9 cellular contexts compared by ENCODE assay signal in the genomic region with DNA sequence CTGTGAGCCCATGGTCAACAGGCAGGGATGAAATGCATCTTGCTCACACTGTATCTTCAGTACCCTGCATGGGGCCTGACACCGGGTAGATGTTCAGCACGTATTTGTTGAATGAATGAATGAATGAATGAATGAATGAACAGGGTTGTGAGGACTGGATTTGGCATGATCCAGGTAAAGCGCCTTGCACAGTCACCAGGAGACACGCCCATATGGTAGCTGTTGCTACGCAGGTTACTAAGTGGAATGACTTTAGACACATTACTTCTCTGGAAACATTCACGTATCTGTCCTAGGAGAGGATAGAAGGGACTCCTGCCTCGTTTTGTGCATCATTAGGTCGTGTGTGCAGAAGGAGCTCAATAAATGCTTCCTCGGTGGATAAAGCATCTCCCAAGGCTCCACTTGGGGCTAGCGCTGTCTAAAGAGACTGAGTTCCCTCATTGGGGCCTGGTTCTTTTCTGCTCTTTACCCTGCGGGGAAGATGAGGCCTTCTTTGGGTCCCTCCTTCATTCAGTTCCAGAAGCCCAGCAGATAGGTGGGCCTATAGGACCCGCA. TPM values are rescaled to one million over a fixed set of nuclear protein-coding genes. Genes with fewer than 3 reads are reported as not detected.
DNase-seq lines count a peak whose midpoint lies in the region; ATAC-seq and TF ChIP-seq lines count a peak whose summit lies in the region.
"Had no signal": no experiment of that assay in that cellular context is flagged by ENCODE, and none has a peak within 500 bp of the region (broad histone marks: within the 10 kb centered on the region; RNA-seq: fewer than 3 reads in every experiment).

No MANE protein-coding gene starts in this region.

- no peaks in the 10 kb centered on the region for H3K4me1 ChIP-seq in CD4-positive, alpha-beta memory T cell (ENCODE audit: insufficient read depth, low read length)
- H3K4me1 ChIP-seq in endodermal cell (ENCODE audit: control insufficient read depth, insufficient read depth, low read length) (no peaks in the 10 kb centered on the region), parathyroid adenoma (no peaks in the 10 kb centered on the region)

- ATAC-seq in activated CD8-positive, alpha-beta memory T cell treated with anti-CD3 and anti-CD28 coated beads, Interleukin-2, amount 10 ng/mL, durations not matched to agents 7 days and 5 days = no peak
- no peak for ATAC-seq in HG03378 (IDR thresholded peaks at IDR 0.05; ENCODE audit: unreplicated experiment)
- no peak for ATAC-seq in GM21576 (IDR thresholded peaks at IDR 0.05; ENCODE audit: unreplicated experiment)

- POLR2A ChIA-PET in CD4-positive, alpha-beta memory T cell (lab: Charles Lee; ENCODE audit: partially characterized antibody) = interaction anchor here (1.0 kb wide), 1 partner anchor 54 kb away, joined by 3 read pairs; the partner anchor contains the start of gene NDUFS5

- no peak overlapping the region for H3K4me3 ChIP-seq in CD4-positive, alpha-beta memory T cell (ENCODE audit: low read length in 2 of 2)
- H3K4me3 ChIP-seq in endodermal cell (ENCODE audit: low read length) (no peak overlapping the region), parathyroid adenoma (ENCODE audit: low read depth, low read length) (no peak overlapping the region)

- no peaks in the 10 kb centered on the region for H3K36me3 Mint-ChIP-seq in CD4-positive, alpha-beta memory T cell
- H3K36me3 Mint-ChIP-seq in IgD-negative memory B cell = peaks cover 2% of the 10 kb centered on the region
- H3K36me3 Mint-ChIP-seq in endodermal cell (ENCODE audit: low read depth) = no peaks in the 10 kb centered on the region
- no peaks in the 10 kb centered on the region for H3K36me3 Mint-ChIP-seq in activated CD8-positive, alpha-beta memory T cell treated with anti-CD3 and anti-CD28 coated beads, Interleukin-2, amount 10 ng/mL, durations not matched to agents 7 days and 5 days

- H3K36me3 ChIP-seq in CD4-positive, alpha-beta memory T cell (ENCODE audit: insufficient read depth, low read length) = no peaks in the 10 kb centered on the region
- no peaks in the 10 kb centered on the region for H3K36me3 ChIP-seq in endodermal cell (ENCODE audit: control insufficient read depth, insufficient read depth, low read length)
- no peaks in the 10 kb centered on the region for H3K36me3 ChIP-seq in parathyroid adenoma (ENCODE audit: control insufficient read depth, insufficient read depth, low read length)

- peaks cover 11% of the 10 kb centered on the region for H3K27me3 ChIP-seq in CD4-positive, alpha-beta memory T cell (ENCODE audit: insufficient read depth, low read length)
- H3K27me3 ChIP-seq in endodermal cell (ENCODE audit: control insufficient read depth, insufficient read depth, low read length, poor library complexity, severe bottlenecking) = peaks cover 62% of the 10 kb centered on the region
- H3K27me3 ChIP-seq in parathyroid adenoma (ENCODE audit: control insufficient read depth, insufficient read depth, low read length) = no peaks in the 10 kb centered on the region

- H2AFZ ChIP-seq in parathyroid adenoma = peak overlapping the region; percentile 53

- H3K9me3 Mint-ChIP-seq in CD4-positive, alpha-beta memory T cell = peaks cover 0 to 2% (median 0%) of the 10 kb centered on the region in 8 donors
- no peaks in the 10 kb centered on the region for H3K9me3 Mint-ChIP-seq in IgD-negative memory B cell
- H3K9me3 Mint-ChIP-seq in endodermal cell = no peaks in the 10 kb centered on the region
- H3K9me3 Mint-ChIP-seq in activated CD8-positive, alpha-beta memory T cell treated with anti-CD3 and anti-CD28 coated beads, Interleukin-2, amount 10 ng/mL, durations not matched to agents 7 days and 5 days (ENCODE audit: low read depth) = no peaks in the 10 kb centered on the region

- no peak for DNase-seq in CD4-positive, alpha-beta memory T cell
- no peak for DNase-seq in endodermal cell
- DNase-seq in activated CD8-positive, alpha-beta memory T cell treated with anti-CD3 and anti-CD28 coated beads, Interleukin-2, amount 10 ng/mL, durations not matched to agents 7 days and 5 days = no peak
- no peak for DNase-seq in DMS79 treated with DMSO at 0.1 percent for 48 hours (lab: John Stamatoyannopoulos, UW)
- DNase-seq: NCI-H1417 treated with DMSO at 0.1 percent for 48 hours had no signal

- intact Hi-C loops in CD4-positive, alpha-beta memory T cell (cut with micrococcal nuclease) = no loop called here

- no peaks in the 10 kb centered on the region for H3K9me3 ChIP-seq in CD4-positive, alpha-beta memory T cell (ENCODE audit: control insufficient read depth in 1 of 2, low read length in 2 of 2)
- H3K9me3 ChIP-seq in endodermal cell (ENCODE audit: control insufficient read depth, low read length) = no peaks in the 10 kb centered on the region
- H3K9me3 ChIP-seq in parathyroid adenoma (ENCODE audit: control insufficient read depth, low read length) = no peaks in the 10 kb centered on the region

- H3K27ac ChIP-seq in CD4-positive, alpha-beta memory T cell (ENCODE audit: low read depth, low read length) = no peak overlapping the region
- H3K27ac ChIP-seq in endodermal cell (ENCODE audit: low read depth, low read length) (no peak overlapping the region), parathyroid adenoma (no peak overlapping the region)

- H3K27me3 Mint-ChIP-seq in CD4-positive, alpha-beta memory T cell = peaks cover 27 to 29% of the 10 kb centered on the region in 2 donors
- H3K27me3 Mint-ChIP-seq in IgD-negative memory B cell (peaks cover 23% of the 10 kb centered on the region), endodermal cell (ENCODE audit: insufficient read depth) (peaks cover 65% of the 10 kb centered on the region)
- peaks cover 47% of the 10 kb centered on the region for H3K27me3 Mint-ChIP-seq in activated CD8-positive, alpha-beta memory T cell treated with anti-CD3 and anti-CD28 coated beads, Interleukin-2, amount 10 ng/mL, durations not matched to agents 7 days and 5 days

- H3K9ac ChIP-seq in endodermal cell (ENCODE audit: extremely low read depth, low read length, poor library complexity, severe bottlenecking) = no peak overlapping the region
- H3K9ac ChIP-seq in parathyroid adenoma = no peak overlapping the region

- 76 to 93% methylated on average over 9 to 12 of the region's 12 CpGs for WGBS in endodermal cell (ENCODE audit: insufficient coverage in 1 of 2, insufficient read length in 1 of 2), 2 experiments

- no peaks in the 10 kb centered on the region for H3K79me2 ChIP-seq in parathyroid adenoma

- peaks cover 2 to 17% (median 10%) of the 10 kb centered on the region in 4 donors for H3K4me1 Mint-ChIP-seq in CD4-positive, alpha-beta memory T cell
- peaks cover 0 to 5% (median 0%) of the 10 kb centered on the region in 3 donors for H3K4me1 Mint-ChIP-seq in IgD-negative memory B cell
- peaks cover 5% of the 10 kb centered on the region for H3K4me1 Mint-ChIP-seq in endodermal cell
- H3K4me1 Mint-ChIP-seq in activated CD8-positive, alpha-beta memory T cell treated with anti-CD3 and anti-CD28 coated beads, Interleukin-2, amount 10 ng/mL, durations not matched to agents 7 days and 5 days = no peaks in the 10 kb centered on the region

- no peak overlapping the region for H3K4me2 ChIP-seq in parathyroid adenoma (ENCODE audit: low read length)

- H3K27ac Mint-ChIP-seq in CD4-positive, alpha-beta memory T cell = no peak overlapping the region
- H3K27ac Mint-ChIP-seq in IgD-negative memory B cell = peak overlapping the region in 1 of 3 donors; percentile 47
- H3K27ac Mint-ChIP-seq in endodermal cell = no peak overlapping the region
- H3K27ac Mint-ChIP-seq in activated CD8-positive, alpha-beta memory T cell treated with anti-CD3 and anti-CD28 coated beads, Interleukin-2, amount 10 ng/mL, durations not matched to agents 7 days and 5 days = no peak overlapping the region

- H3K4me3 Mint-ChIP-seq in CD4-positive, alpha-beta memory T cell = peak overlapping the region; percentile 48 to 79 (median 64)
- H3K4me3 Mint-ChIP-seq in IgD-negative memory B cell (peak overlapping the region; percentile 2 to 84 (median 62)), endodermal cell (peak overlapping the region; percentile 67)
- H3K4me3 Mint-ChIP-seq in activated CD8-positive, alpha-beta memory T cell treated with anti-CD3 and anti-CD28 coated beads, Interleukin-2, amount 10 ng/mL, durations not matched to agents 7 days and 5 days = no peak overlapping the region

- CTCF ChIA-PET in CD4-positive, alpha-beta memory T cell (lab: Charles Lee; ENCODE audit: partially characterized antibody) = interaction anchor here (0.7 to 1.7 kb wide), 3 partner anchors 9 to 18 kb away, joined by 4 to 7 read pairs (median 4); no protein-coding TSS in a partner anchor
- CTCF ChIA-PET in activated CD8-positive, alpha-beta memory T cell treated with anti-CD3 and anti-CD28 coated beads, Interleukin-2, amount 10 ng/mL, durations not matched to agents 7 days and 5 days (lab: Charles Lee) = interaction anchor here (0.7 to 1.0 kb wide), 2 partner anchors 9 to 12 kb away, joined by 3 read pairs; no protein-coding TSS in a partner anchor

- TF ChIP-seq CTCF in endodermal cell (conservative IDR thresholded peaks at IDR 0.05) (no peak), parathyroid adenoma (IDR thresholded peaks at IDR 0.05) (no peak)

RNA-seq across cellular contexts. Expression of gene NDUFS5, which starts 54.2 kb away (rescaled TPM):
- total RNA-seq in CD4-positive, alpha-beta memory T cell = 100 to 1,000 TPM; 122 to 125 TPM
- 100 to 1,000 TPM; 616 to 665 TPM for polyA plus RNA-seq in CD4-positive, alpha-beta memory T cell
- 312 TPM for polyA plus RNA-seq in IgD-negative memory B cell
- 100 to 1,000 TPM; 295 to 349 TPM for total RNA-seq in endodermal cell
- 400 TPM for polyA plus RNA-seq in endodermal cell (2013, experiment 1 of 2)
- 403 TPM for polyA plus RNA-seq in endodermal cell (2013, experiment 2 of 2)
- total RNA-seq in activated CD8-positive, alpha-beta memory T cell treated with anti-CD3 and anti-CD28 coated beads, Interleukin-2, amount 10 ng/mL, durations not matched to agents 7 days and 5 days = 100 to 1,000 TPM; 122 to 142 TPM
